ENCODE assay signal across 10 cellular contexts in the genomic region with DNA sequence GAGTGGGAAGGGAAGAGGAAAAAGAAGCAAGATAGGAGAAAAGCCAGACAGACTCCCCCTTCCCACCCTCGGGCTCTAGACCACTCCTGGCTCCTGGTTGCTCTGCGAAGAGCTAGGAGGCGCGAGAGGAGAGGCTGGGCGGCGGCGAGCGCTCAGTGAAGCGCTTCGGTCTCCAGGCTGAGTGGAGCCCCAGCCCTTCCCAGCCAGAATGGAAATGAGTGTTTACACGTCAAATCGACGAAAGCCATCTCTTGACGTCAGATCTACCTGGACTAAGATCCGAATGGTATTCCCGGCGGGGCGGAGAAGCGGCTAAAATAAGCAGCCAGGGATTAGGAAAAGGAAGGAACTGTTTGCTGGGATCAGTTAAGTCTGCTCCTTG. TPM values are rescaled to one million over a fixed set of nuclear protein-coding genes. Genes with fewer than 3 reads are reported as not detected.
A peak's percentile ranks its signal among the peaks of the same experiment; 100 is the strongest.
DNase-seq lines count a peak whose midpoint lies in the region; ATAC-seq and TF ChIP-seq lines count a peak whose summit lies in the region.
"Had no signal": no experiment of that assay in that cellular context is flagged by ENCODE, and none has a peak within 500 bp of the region (broad histone marks: within the 10 kb centered on the region; RNA-seq: fewer than 3 reads in every experiment).

A gene (minus strand): TSS at position 183 of the 382 bp plus-strand sequence. CDS start 206 bp downstream, outside the sequence.

- DNase-seq in Right ventricle myocardium inferior (ENCODE audit: missing footprints): peak; percentile 61
- DNase-seq in left ventricle myocardium superior: no peak
- peak; percentile 97 for DNase-seq in NCI-H748 (lab: John Stamatoyannopoulos, UW; ENCODE audit: unreplicated experiment)
- DNase-seq in vagina (ENCODE audit: extremely low spot score in 2 of 2): no peak
- no peak for DNase-seq in T-helper 2 cell treated with Interferon-gamma antibody and Interleukin-4, amounts not matched to agents 5 μg/mL and 100 μg/mL, for 36 hours (ENCODE audit: low spot score)
- DNase-seq: MV-4-11 had no signal

- H3K36me3 ChIP-seq in iPS-20b (ENCODE audit: insufficient read depth, low read depth, low read length) (no peaks in the 10 kb centered on the region), vagina (no peaks in the 10 kb centered on the region)
- H3K36me3 ChIP-seq: BLaER1 had no signal

- H3K4me3 Mint-ChIP-seq in T-helper 2 cell treated with Interferon-gamma antibody and Interleukin-4, amounts not matched to agents 5 μg/mL and 100 μg/mL, for 36 hours: no peak within 1 kb of the TSS

- intact Hi-C loops in Right ventricle myocardium inferior (cut with DNase I) (no loop called here), left ventricle myocardium superior (cut with micrococcal nuclease) (no loop called here), vagina (cut with DNase I) (no loop called here)

- H3K27ac ChIP-seq in iPS-20b (ENCODE audit: low read length): no peak within 1 kb of the TSS
- no peak within 1 kb of the TSS for H3K27ac ChIP-seq in vagina
- H3K27ac ChIP-seq: BLaER1 had no signal

- H3K9ac ChIP-seq in iPS-20b (ENCODE audit: low read depth, low read length): peak within 1 kb of the TSS; percentile 32; the same call in 1 of the 2 replicates
- H3K9ac ChIP-seq: BLaER1 had no signal

- no peak for TF ChIP-seq POLR2A in vagina (IDR thresholded peaks at IDR 0.05)

- no peaks in the 10 kb centered on the region for H3K9me3 Mint-ChIP-seq in T-helper 2 cell treated with Interferon-gamma antibody and Interleukin-4, amounts not matched to agents 5 μg/mL and 100 μg/mL, for 36 hours

- peaks cover 1% of the 10 kb centered on the region for H3K4me1 Mint-ChIP-seq in T-helper 2 cell treated with Interferon-gamma antibody and Interleukin-4, amounts not matched to agents 5 μg/mL and 100 μg/mL, for 36 hours (ENCODE audit: low read depth)

- H3K27ac Mint-ChIP-seq in T-helper 2 cell treated with Interferon-gamma antibody and Interleukin-4, amounts not matched to agents 5 μg/mL and 100 μg/mL, for 36 hours: no peak within 1 kb of the TSS

- H3K36me3 Mint-ChIP-seq in T-helper 2 cell treated with Interferon-gamma antibody and Interleukin-4, amounts not matched to agents 5 μg/mL and 100 μg/mL, for 36 hours (ENCODE audit: low read depth): no peaks in the 10 kb centered on the region

- no peaks in the 10 kb centered on the region for H3K9me3 ChIP-seq in iPS-20b (ENCODE audit: insufficient read depth, low read depth, low read length)
- no peaks in the 10 kb centered on the region for H3K9me3 ChIP-seq in vagina

- H3K4me1 ChIP-seq in iPS-20b (ENCODE audit: insufficient read depth, low read length): peaks cover 20% of the 10 kb centered on the region; the same call in 1 of the 2 replicates
- H3K4me1 ChIP-seq in vagina: peaks cover 17% of the 10 kb centered on the region

- ATAC-seq in Right ventricle myocardium inferior (no peak), left ventricle myocardium superior (no peak), GM21723 (IDR thresholded peaks at IDR 0.05; ENCODE audit: unreplicated experiment) (no peak), HG03196 (IDR thresholded peaks at IDR 0.05; ENCODE audit: unreplicated experiment) (no peak)

- peaks cover 64% of the 10 kb centered on the region for H3K27me3 Mint-ChIP-seq in T-helper 2 cell treated with Interferon-gamma antibody and Interleukin-4, amounts not matched to agents 5 μg/mL and 100 μg/mL, for 36 hours (ENCODE audit: low read depth)

- H3K4me3 ChIP-seq in iPS-20b (ENCODE audit: low read length): peak within 1 kb of the TSS; percentile 78
- peak within 1 kb of the TSS; percentile 23 to 38 for H3K4me3 ChIP-seq in vagina
- H3K4me3 ChIP-seq: BLaER1 had no signal

- H3K27me3 ChIP-seq in iPS-20b (ENCODE audit: insufficient read depth, low read length) (peaks cover 63% of the 10 kb centered on the region), vagina (no peaks in the 10 kb centered on the region)
- H3K27me3 ChIP-seq: BLaER1 had no signal

- TF ChIP-seq CTCF in vagina (IDR thresholded peaks at IDR 0.05): no peak

RNA-seq across cellular contexts. Expression of the gene that starts here (rescaled TPM):
- total RNA-seq in Right ventricle myocardium inferior (0.05 TPM), left ventricle myocardium superior (0.17 TPM), vagina (1.7 TPM)

Comparison
In these comparisons a context has a peak if more than half of its experiments do, and no peak if none do; other contexts are left out.
1. Peak in DNase-seq in Right ventricle myocardium inferior; RNA of the gene not detected or under 1 TPM.